12 cellular contexts compared by ENCODE assay signal in the genomic region with DNA sequence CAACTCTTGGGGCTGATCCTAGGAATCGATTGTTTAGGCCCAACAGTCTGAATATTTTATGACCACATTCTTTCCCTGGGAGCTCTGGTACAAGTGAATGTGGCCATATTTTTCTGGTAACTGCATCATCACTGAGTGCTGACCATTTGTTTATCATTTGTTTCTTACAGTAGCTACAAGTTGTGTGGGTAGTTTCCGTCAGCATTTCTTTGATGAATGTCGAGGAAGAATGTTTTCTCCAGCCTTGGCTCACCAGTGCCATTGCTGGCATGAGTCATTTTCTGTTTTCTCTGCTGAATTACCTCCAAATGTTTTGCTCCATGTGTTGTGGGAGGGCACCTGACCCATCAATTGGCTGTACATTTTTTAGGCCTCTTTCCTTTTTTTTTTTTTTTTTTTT. TPM values are rescaled to one million over a fixed set of nuclear protein-coding genes. Genes with fewer than 3 reads are reported as not detected.
DNase-seq lines count a peak whose midpoint lies in the region; ATAC-seq, FAIRE-seq and TF ChIP-seq lines count a peak whose summit lies in the region.
"Had no signal": no experiment of that assay in that cellular context is flagged by ENCODE, and none has a peak within 500 bp of the region (broad histone marks: within the 10 kb centered on the region; RNA-seq: fewer than 3 reads in every experiment).

No MANE protein-coding gene starts in this region.

- H3K4me1 ChIP-seq in GM23248 (ENCODE audit: insufficient read depth) (no peaks in the 10 kb centered on the region), mesenchymal stem cell (ENCODE audit: control insufficient read depth, insufficient read depth, low read depth, low read length) (no peaks in the 10 kb centered on the region), OCI-LY7 (ENCODE audit: insufficient read depth, low read length, poor library complexity, severe bottlenecking) (no peaks in the 10 kb centered on the region)
- H3K4me1 ChIP-seq: esophagus squamous epithelium, transverse colon had no signal

- H3K27me3 Mint-ChIP-seq in activated naive CD8-positive, alpha-beta T cell treated with anti-CD3 and anti-CD28 coated beads, Interleukin-2, amount 50 U/mL, for 24 hours, result no peaks in the 10 kb centered on the region

- no peak overlapping the region for H3K4ac ChIP-seq in mesenchymal stem cell (ENCODE audit: low read depth in 1 of 2, low read length in 2 of 2)

- H3K23ac ChIP-seq in mesenchymal stem cell (ENCODE audit: low read length in 2 of 2), result no peak overlapping the region

- no peak overlapping the region for H2BK12ac ChIP-seq in mesenchymal stem cell (ENCODE audit: low read length in 2 of 2)

- no peak overlapping the region for H3K14ac ChIP-seq in mesenchymal stem cell (ENCODE audit: low read length in 2 of 2)

- peaks cover 4% of the 10 kb centered on the region for H3K9me3 Mint-ChIP-seq in activated naive CD8-positive, alpha-beta T cell treated with anti-CD3 and anti-CD28 coated beads, Interleukin-2, amount 50 U/mL, for 24 hours

- no peaks in the 10 kb centered on the region for H3K9me2 ChIP-seq in GM23248 (ENCODE audit: insufficient read depth)
- H3K9me2 ChIP-seq in OCI-LY7 (ENCODE audit: insufficient read depth, low read length), result no peaks in the 10 kb centered on the region

- POLR2A ChIA-PET in OCI-LY7 (lab: Charles Lee), result no interaction called here

- peaks cover 32% of the 10 kb centered on the region for H3K4me1 Mint-ChIP-seq in activated naive CD8-positive, alpha-beta T cell treated with anti-CD3 and anti-CD28 coated beads, Interleukin-2, amount 50 U/mL, for 24 hours

- no peaks in the 10 kb centered on the region for H4K20me1 ChIP-seq in GM23248 (ENCODE audit: insufficient read depth)
- no peaks in the 10 kb centered on the region for H4K20me1 ChIP-seq in OCI-LY7 (ENCODE audit: insufficient read depth, low read length)

- no peak overlapping the region for H2BK5ac ChIP-seq in mesenchymal stem cell (ENCODE audit: low read depth, low read length, poor library complexity, severe bottlenecking)

- H3K9me3 ChIP-seq in GM23248 (ENCODE audit: low read depth), result no peaks in the 10 kb centered on the region
- peaks cover 5% of the 10 kb centered on the region for H3K9me3 ChIP-seq in mesenchymal stem cell (ENCODE audit: control insufficient read depth, low read length)
- H3K9me3 ChIP-seq in OCI-LY7 (ENCODE audit: low read length), result no peaks in the 10 kb centered on the region
- H3K9me3 ChIP-seq: transverse colon had no signal

- CTCF ChIA-PET in OCI-LY7 (lab: Charles Lee; ENCODE audit: unreplicated experiment), result no interaction called here

- ATAC-seq in activated naive CD8-positive, alpha-beta T cell treated with anti-CD3 and anti-CD28 coated beads, Interleukin-2, amount 50 U/mL, for 24 hours, result no peak

- no peak for FAIRE-seq in RCC 7860 (lab: Jason Lieb, UNC)

- H3K4me2 ChIP-seq in GM23248 (ENCODE audit: unreplicated experiment) (no peak overlapping the region), mesenchymal stem cell (ENCODE audit: low read length, poor library complexity, severe bottlenecking) (no peak overlapping the region), OCI-LY7 (ENCODE audit: low read length) (no peak overlapping the region)

- H3K18ac ChIP-seq in mesenchymal stem cell (ENCODE audit: low read depth in 1 of 2, low read length in 2 of 2), result no peak overlapping the region

- H3F3A ChIP-seq in GM23248 (ENCODE audit: insufficient read depth), result 0 out of 2 replicates have a peak, but pooled peaks cover 4% of the 10 kb centered on the region

- no peaks in the 10 kb centered on the region for H3K36me3 ChIP-seq in GM23248 (ENCODE audit: low read depth)
- no peaks in the 10 kb centered on the region for H3K36me3 ChIP-seq in mesenchymal stem cell (ENCODE audit: control insufficient read depth in 1 of 2, insufficient read depth in 2 of 2, low read depth in 1 of 2, low read length in 2 of 2)
- peaks cover 90% of the 10 kb centered on the region for H3K36me3 ChIP-seq in OCI-LY7 (ENCODE audit: insufficient read depth, low read length)
- H3K36me3 ChIP-seq: esophagus squamous epithelium, transverse colon had no signal

- H2AFZ ChIP-seq in GM23248 (no peak overlapping the region), mesenchymal stem cell (ENCODE audit: low read depth, low read length) (no peak overlapping the region), OCI-LY7 (ENCODE audit: low read length) (no peak overlapping the region)

- in situ Hi-C loops in GM23248 (cut with MboI), result no loop called here

- H3K79me1 ChIP-seq in mesenchymal stem cell (replicated peaks; ENCODE audit: low read length, poor library complexity, severe bottlenecking), result no peaks in the 10 kb centered on the region

- H3K4me3 ChIP-seq in GM23248 (no peak overlapping the region), mesenchymal stem cell (ENCODE audit: insufficient read depth in 1 of 2, low read depth in 1 of 2, low read length in 2 of 2) (no peak overlapping the region), OCI-LY7 (ENCODE audit: low read depth, low read length, poor library complexity, severe bottlenecking) (no peak overlapping the region)
- H3K4me3 ChIP-seq: esophagus squamous epithelium, SK-N-MC, transverse colon had no signal

- peak overlapping the region; percentile 69 for H3K27ac Mint-ChIP-seq in activated naive CD8-positive, alpha-beta T cell treated with anti-CD3 and anti-CD28 coated beads, Interleukin-2, amount 50 U/mL, for 24 hours

- H2BK15ac ChIP-seq in mesenchymal stem cell (ENCODE audit: low read depth, poor library complexity, severe bottlenecking), result no peak overlapping the region

- intact Hi-C loops in OCI-LY7 (cut with micrococcal nuclease; ENCODE audit: unreplicated experiment), result no loop called here

- no peak overlapping the region for H3K4me3 Mint-ChIP-seq in activated naive CD8-positive, alpha-beta T cell treated with anti-CD3 and anti-CD28 coated beads, Interleukin-2, amount 50 U/mL, for 24 hours

- H3K9ac ChIP-seq in GM23248, result no peak overlapping the region
- H3K9ac ChIP-seq in mesenchymal stem cell (ENCODE audit: low read length), result peak overlapping the region; percentile 17

- H2AK5ac ChIP-seq in mesenchymal stem cell (ENCODE audit: low read length, severe bottlenecking), result no peak overlapping the region

- no peak overlapping the region for H4K91ac ChIP-seq in mesenchymal stem cell (ENCODE audit: low read length)

- DNase-seq in activated CD8-positive, alpha-beta memory T cell treated with anti-CD3 and anti-CD28 coated beads for 24 hours, result peak; percentile 15
- DNase-seq in activated CD8-positive, alpha-beta memory T cell treated with anti-CD3 and anti-CD28 coated beads, Interleukin-2, amount 50 U/mL, for 4 hours, result no peak
- DNase-seq in GM23248 (peak; percentile 86), mesenchymal stem cell (peak; percentile 94), RCC 7860 (ENCODE audit: low spot score) (no peak), NCI-H1417 treated with DMSO at 0.1 percent for 48 hours (lab: John Stamatoyannopoulos, UW) (no peak), OCI-LY7 (ENCODE audit: low spot score) (no peak)
- DNase-seq in activated naive CD8-positive, alpha-beta T cell treated with anti-CD3 and anti-CD28 coated beads, Interleukin-2, amount 50 U/mL, for 24 hours, result no peak
- DNase-seq: activated CD4-positive, CD25-positive, alpha-beta regulatory T cell; esophagus squamous epithelium had no signal

- WGBS in GM23248 (ENCODE audit: low coverage in 1 of 2, low lambda C conversion rate in 2 of 2, missing lambda C conversion rate in 2 of 2), 2 experiments, result 19 to 28% methylated on average over 3 of the region's 3 CpGs
- 21% methylated on average over 3 of the region's 3 CpGs for WGBS in mesenchymal stem cell

- no peak overlapping the region for H4K8ac ChIP-seq in mesenchymal stem cell (ENCODE audit: low read length)

- no peak overlapping the region for H2BK120ac ChIP-seq in mesenchymal stem cell (ENCODE audit: low read depth, low read length)

- no TSS peak for BruUV-seq in OCI-LY7 (replicated peaks; lab: Mats Ljungman, UMichigan)

- H3K79me2 ChIP-seq in GM23248 (ENCODE audit: insufficient read depth) (no peaks in the 10 kb centered on the region), OCI-LY7 (ENCODE audit: insufficient read depth, low read depth, low read length) (no peaks in the 10 kb centered on the region)

- H3K36me3 Mint-ChIP-seq in activated naive CD8-positive, alpha-beta T cell treated with anti-CD3 and anti-CD28 coated beads, Interleukin-2, amount 50 U/mL, for 24 hours (ENCODE audit: low read depth), result peaks cover 31% of the 10 kb centered on the region

- no peaks in the 10 kb centered on the region for H3K27me3 ChIP-seq in GM23248 (replicated peaks; ENCODE audit: insufficient read depth)
- no peaks in the 10 kb centered on the region for H3K27me3 ChIP-seq in mesenchymal stem cell (ENCODE audit: control insufficient read depth in 1 of 2, insufficient read depth in 1 of 2, low read length in 2 of 2)
- H3K27me3 ChIP-seq: esophagus squamous epithelium, transverse colon had no signal

- H3K27ac ChIP-seq in GM23248 (peak overlapping the region; percentile 29; the same call in 1 of the 2 replicates), mesenchymal stem cell (ENCODE audit: low read length, poor library complexity, severe bottlenecking) (no peak overlapping the region), OCI-LY7 (ENCODE audit: low read depth, low read length, poor library complexity, severe bottlenecking) (no peak overlapping the region)
- H3K27ac ChIP-seq: esophagus squamous epithelium, SK-N-MC, transverse colon had no signal

- no peak for TF ChIP-seq CTCF in OCI-LY7 (conservative IDR thresholded peaks at IDR 0.05; ENCODE audit: low read length)

RNA-seq across cellular contexts. Expression of a gene that starts 14.1 kb away (rescaled TPM):
- 48.8 and 54.1 TPM in 2 replicates for total RNA-seq in GM23248 (2014; rRNA removed; shearing (Covaris generic))
- polyA plus RNA-seq in GM23248 (2016; fragmentation: Nextera tagmentation; extraction: Ambion mirVana), result 58.6 and 69.5 TPM in 2 replicates
- 66.8 TPM for polyA plus RNA-seq in mesenchymal stem cell (2013, experiment 1 of 2)
- 66.1 TPM for polyA plus RNA-seq in mesenchymal stem cell (2013, experiment 2 of 2)
- total RNA-seq in OCI-LY7 (2014; rRNA removed; shearing (Covaris generic)), result 18.4 and 26.8 TPM in 2 replicates
- 13.4 and 15.8 TPM in 2 replicates for total RNA-seq in OCI-LY7 (2022)

RNA-seq across cellular contexts. Expression of a gene that starts 23.4 kb away (rescaled TPM):
- total RNA-seq in GM23248 (2014; rRNA removed; shearing (Covaris generic)), result 0.43 and 0.63 TPM in 2 replicates
- not detected in 2 replicates for polyA plus RNA-seq in GM23248 (2016; fragmentation: Nextera tagmentation; extraction: Ambion mirVana)
- polyA plus RNA-seq in mesenchymal stem cell (2013, experiment 1 of 2), result 0.03 TPM
- polyA plus RNA-seq in mesenchymal stem cell (2013, experiment 2 of 2), result not detected
- 160 and 201 TPM in 2 replicates for total RNA-seq in OCI-LY7 (2014; rRNA removed; shearing (Covaris generic))
- 94.1 and 116 TPM in 2 replicates for total RNA-seq in OCI-LY7 (2022)

RNA-seq across cellular contexts. Expression of a gene that starts 52.1 kb away (rescaled TPM):
- 19.1 and 24.9 TPM in 2 replicates for total RNA-seq in GM23248 (2014; rRNA removed; shearing (Covaris generic))
- 42.9 and 44.2 TPM in 2 replicates for polyA plus RNA-seq in GM23248 (2016; fragmentation: Nextera tagmentation; extraction: Ambion mirVana)
- 62.3 TPM for polyA plus RNA-seq in mesenchymal stem cell (2013, experiment 1 of 2)
- 64.2 TPM for polyA plus RNA-seq in mesenchymal stem cell (2013, experiment 2 of 2)
- 6.2 and 13.3 TPM in 2 replicates for total RNA-seq in OCI-LY7 (2014; rRNA removed; shearing (Covaris generic))
- 18.1 and 18.3 TPM in 2 replicates for total RNA-seq in OCI-LY7 (2022)

Comparison
In these comparisons a context has a peak if more than half of its experiments do, and no peak if none do; other contexts are left out.
1. DNase-seq: peak in activated CD8-positive, alpha-beta memory T cell treated with anti-CD3 and anti-CD28 coated beads for 24 hours (single experiment), GM23248 (single experiment) and mesenchymal stem cell (single experiment); none in activated CD8-positive, alpha-beta memory T cell treated with anti-CD3 and anti-CD28 coated beads, Interleukin-2, amount 50 U/mL, for 4 hours (single experiment), activated naive CD8-positive, alpha-beta T cell treated with anti-CD3 and anti-CD28 coated beads, Interleukin-2, amount 50 U/mL, for 24 hours (single experiment), RCC 7860 (single experiment), NCI-H1417 treated with DMSO at 0.1 percent for 48 hours (single experiment) and OCI-LY7 (single experiment).
2. RNA of a gene that starts 23.4 kb away (total RNA-seq): 94.1 to 201 TPM in OCI-LY7; 0.43 to 0.63 TPM in GM23248; every median in the first group is over 10 times any median in the second.